Comparison of ENCODE assay signal across 8 cellular contexts in genomic region chr3:101848754-101849713, GRCh38. TPM values are rescaled to one million over a fixed set of nuclear protein-coding genes. Genes with fewer than 3 reads are reported as not detected.
A peak's percentile ranks its signal among the peaks of the same experiment; 100 is the strongest.
DNase-seq lines count a peak whose midpoint lies in the region; ATAC-seq, FAIRE-seq and TF ChIP-seq lines count a peak whose summit lies in the region.

TSS of gene NFKBIZ (plus strand) at chr3:101849514. CDS start at chr3:101849629, 115 bp downstream.

- POLR2A ChIA-PET in OCI-LY7 (lab: Charles Lee) = interaction anchor here (0.5 to 2.6 kb wide), 21 partner anchors 9 to 1558 kb away, joined by 3 to 13 read pairs (median 3); no protein-coding TSS in a partner anchor

- CTCF ChIA-PET in OCI-LY7 (lab: Charles Lee; ENCODE audit: unreplicated experiment) = interaction anchor here (0.9 to 1.2 kb wide), 3 partner anchors 19 to 380 kb away, joined by 3 read pairs; no protein-coding TSS in a partner anchor

- peaks cover 14% of the 10 kb centered on the region; the same call in 1 of the 2 replicates for H4K20me1 ChIP-seq in OCI-LY7 (ENCODE audit: insufficient read depth, low read length)

- H3K9me2 ChIP-seq in OCI-LY7 (ENCODE audit: insufficient read depth, low read length) = no peaks in the 10 kb centered on the region

- BruUV-seq in OCI-LY7 (replicated peaks; lab: Mats Ljungman, UMichigan) = no TSS peak

- peak within 1 kb of the TSS; percentile 60 for H3K27ac ChIP-seq in OCI-LY7 (ENCODE audit: low read depth, low read length, poor library complexity, severe bottlenecking)

- H3K79me2 ChIP-seq in OCI-LY7 (ENCODE audit: insufficient read depth, low read depth, low read length) = peaks cover 24% of the 10 kb centered on the region

- no peaks in the 10 kb centered on the region for H3K9me3 ChIP-seq in OCI-LY7 (ENCODE audit: low read length)

- ATAC-seq in GM21381 (IDR thresholded peaks at IDR 0.05; ENCODE audit: unreplicated experiment) = peak; percentile 73

- H3K4me2 ChIP-seq in OCI-LY7 (ENCODE audit: low read length) = peak within 1 kb of the TSS; percentile 98

- DNase-seq in COR-L47 (lab: John Stamatoyannopoulos, UW) (peak; percentile 68), HTR-8/SVneo (ENCODE audit: insufficient read length, low spot score) (peak; percentile 87), OCI-LY7 (ENCODE audit: low spot score) (peak; percentile 90), activated T-cell treated with anti-CD3 and anti-CD28 coated beads for 1 hour (ENCODE audit: low read depth) (peak; percentile 88), epithelial cell of esophagus (ENCODE audit: low read depth) (peak; percentile 98), middle frontal gyrus (ENCODE audit: extremely low spot score, low spot score) (peak; percentile 72)
- DNase-seq in stimulated activated CD8-positive, alpha-beta memory T cell treated with anti-CD3 and anti-CD28 coated beads, Interleukin-2, amount 100 ng/mL, for 48 hours (ENCODE audit: low read depth in 2 of 2) = peak; percentile 92

- H3K36me3 ChIP-seq in OCI-LY7 (ENCODE audit: insufficient read depth, low read length) = peaks cover 29% of the 10 kb centered on the region

- intact Hi-C loops in OCI-LY7 (cut with micrococcal nuclease; ENCODE audit: unreplicated experiment) = loop anchor here (1.0 to 2.0 kb wide), 5 partner anchors 22 to 375 kb away; no protein-coding TSS in a partner anchor

- FAIRE-seq in HTR-8/SVneo (lab: Jason Lieb, UNC) = peak; percentile 72

- TF ChIP-seq CTCF in OCI-LY7 (conservative IDR thresholded peaks at IDR 0.05; ENCODE audit: low read length) (no peak), epithelial cell of esophagus (IDR thresholded peaks at IDR 0.05; ENCODE audit: insufficient read depth, low read depth, low read length, missing control alignments) (no peak)

- H3K4me1 ChIP-seq in OCI-LY7 (ENCODE audit: insufficient read depth, low read length, poor library complexity, severe bottlenecking) = peaks cover 36% of the 10 kb centered on the region

- H2AFZ ChIP-seq in OCI-LY7 (ENCODE audit: low read length) = peak within 1 kb of the TSS; percentile 84

- H3K4me3 ChIP-seq in OCI-LY7 (ENCODE audit: low read depth, low read length, poor library complexity, severe bottlenecking) (peak within 1 kb of the TSS; percentile 85), epithelial cell of esophagus (ENCODE audit: low read length) (peak within 1 kb of the TSS; percentile 88)

RNA-seq across cellular contexts. Expression of gene NFKBIZ, which starts in this region (rescaled TPM):
- total RNA-seq in OCI-LY7 (2014; rRNA removed; shearing (Covaris generic)) = 11.8 and 14.1 TPM in 2 replicates
- total RNA-seq in OCI-LY7 (2022) = 26.6 and 33.3 TPM in 2 replicates

Comparison
In these comparisons a context has a peak if more than half of its experiments do, and no peak if none do; other contexts are left out.
1. Peak in every context shown above with its lines: DNase-seq, ATAC-seq, H3K4me3 ChIP-seq and H3K27ac ChIP-seq.